Comparison of ENCODE assay signal across 17 cellular contexts in genomic region chr20:63571087-63571478, GRCh38. TPM values are rescaled to one million over a fixed set of nuclear protein-coding genes. Genes with fewer than 3 reads are reported as not detected.
"Had no signal": no experiment of that assay in that cellular context is flagged by ENCODE, and none has a peak within 500 bp of the region (broad histone marks: within the 10 kb centered on the region; RNA-seq: fewer than 3 reads in every experiment).

No MANE protein-coding gene starts in this region.

RNA-seq across cellular contexts. Expression of gene FNDC11, which starts 17.1 kb away (rescaled TPM):
- total RNA-seq: ascending aorta, cardiac septum had no signal

RNA-seq across cellular contexts. Expression of gene SRMS, which starts 23.5 kb away (rescaled TPM):
- total RNA-seq: activated naive CD4-positive, alpha-beta T cell treated with anti-CD3 and anti-CD28 coated beads for 36 hours; activated naive CD4-positive, alpha-beta T cell treated with anti-CD3 and anti-CD28 coated beads, Interleukin-2, amount 50 U/mL, for 72 hours; activated naive CD8-positive, alpha-beta T cell treated with anti-CD3 and anti-CD28 coated beads for 36 hours; activated naive CD8-positive, alpha-beta T cell treated with anti-CD3 and anti-CD28 coated beads, Interleukin-2, amount 10 ng/mL, durations not matched to agents 7 days and 5 days; activated T-cell treated with anti-CD3 and anti-CD28 coated beads, Interleukin-2, amount 50 U/mL, for 4 hours; activated T-cell treated with anti-CD3 and anti-CD28 coated beads, Interleukin-2, amount 50 U/mL, for 72 hours; activated T-helper 1 cell treated with anti-CD3 and anti-CD28 coated beads, Interleukin-12 subunit alpha, Interleukin-12 subunit beta, Interleukin-2, Interleukin-4 antibody, amounts not matched to agents 30 ng/mL and 10 ng/mL and 1 ng/mL, durations not matched to agents 14 hours and 24 hours and 36 hours; activated T-helper 17 cell treated with anti-CD3 and anti-CD28 coated beads, Interleukin-2, amount 50 U/mL, for 72 hours; activated T-helper 2 cell treated with anti-CD3 and anti-CD28 coated beads, Interferon-gamma antibody, Interleukin-2, Interleukin-4, amounts not matched to agents 10 μg/mL and 5 μg/mL and 100 μg/mL, durations not matched to agents 14 hours and 24 hours and 36 hours; adrenal gland; aorta; ascending aorta; body of pancreas; cardiac muscle cell; cardiac septum; cerebellum; chondrocyte had no signal
- polyA plus RNA-seq: adrenal gland, aorta, cardiac muscle cell had no signal

RNA-seq across cellular contexts. Expression of gene PTK6, which starts 33.9 kb away (rescaled TPM):
- total RNA-seq: ascending aorta, cardiac muscle cell, cardiac septum, cerebellum, chondrocyte had no signal
